Comparison of ENCODE assay signal across 15 cellular contexts in the genomic region with DNA sequence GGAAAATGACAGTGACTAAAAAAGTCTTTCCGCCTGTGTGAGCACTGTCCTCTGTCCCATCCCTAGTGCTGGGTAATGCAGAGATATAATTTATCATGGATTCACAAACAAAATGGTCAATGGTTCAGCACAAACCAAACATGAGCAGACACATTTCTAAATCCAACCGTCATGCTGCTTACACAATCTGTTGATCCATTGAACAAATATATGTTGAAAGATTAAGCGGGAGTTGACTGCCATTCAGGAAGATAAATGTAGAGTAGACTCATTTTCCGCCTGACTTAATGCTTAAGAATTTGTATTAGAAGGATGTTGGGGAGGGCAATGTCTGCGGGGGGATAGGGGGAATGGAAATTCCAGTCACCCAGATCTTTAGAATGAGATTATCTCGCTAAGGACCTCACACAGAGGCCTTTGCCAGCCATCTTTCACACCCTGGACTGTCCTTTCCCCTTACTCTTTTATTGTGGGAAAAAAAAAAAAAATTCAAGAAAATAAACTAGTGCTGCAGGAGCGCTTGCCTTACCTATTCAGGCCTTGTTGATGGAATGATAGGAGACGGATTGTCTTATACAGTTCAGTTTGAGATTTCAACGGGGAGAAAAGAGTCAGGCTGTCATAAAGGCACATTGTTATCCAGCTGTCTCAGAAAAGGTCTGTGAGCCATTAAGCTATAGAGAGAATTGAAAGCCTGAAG.
DNase-seq lines count a peak whose midpoint lies in the region; ATAC-seq and TF ChIP-seq lines count a peak whose summit lies in the region.
"Had no signal": no experiment of that assay in that cellular context is flagged by ENCODE, and none has a peak within 500 bp of the region (broad histone marks: within the 10 kb centered on the region; RNA-seq: fewer than 3 reads in every experiment).

No MANE protein-coding gene starts in this region.

- TF ChIP-seq CTCF in AG10803 (conservative IDR thresholded peaks at IDR 0.05; ENCODE audit: low read length) = no peak

- ATAC-seq in GM18519 (IDR thresholded peaks at IDR 0.05; ENCODE audit: low FRiP score, unreplicated experiment) = no peak
- no peak for ATAC-seq in HG03025 (IDR thresholded peaks at IDR 0.05; ENCODE audit: low FRiP score, unreplicated experiment)
- no peak for ATAC-seq in HG03039 (IDR thresholded peaks at IDR 0.05; ENCODE audit: unreplicated experiment)
- ATAC-seq: heart left ventricle, T-cell had no signal

- H3K4me3 ChIP-seq in AG10803 (ENCODE audit: low read length) = no peak overlapping the region
- H3K4me3 ChIP-seq: heart left ventricle, thyroid gland had no signal

- peak; percentile 16 for DNase-seq in AG10803 (ENCODE audit: low read depth)
- peak; percentile 42 for DNase-seq in NCI-H146 (lab: John Stamatoyannopoulos, UW)
- peak; percentile 62 to 69 for DNase-seq in SHP77 (lab: John Stamatoyannopoulos, UW)
- peak; percentile 67 for DNase-seq in glomerular visceral epithelial cell (ENCODE audit: extremely low spot score)
- no peak for DNase-seq in activated effector memory CD4-positive, alpha-beta T cell treated with Interleukin-2 at 50 U/mL for 16 hours
- DNase-seq: activated naive CD4-positive, alpha-beta T cell treated with anti-CD3 and anti-CD28 coated beads, Interleukin-2, amount 10 ng/mL, durations not matched to agents 7 days and 5 days; dermis blood vessel endothelial cell; heart left ventricle; KG1; NCI-H524; T-cell; thyroid gland had no signal
